1 cellular context compared by ENCODE assay signal in the genomic region with DNA sequence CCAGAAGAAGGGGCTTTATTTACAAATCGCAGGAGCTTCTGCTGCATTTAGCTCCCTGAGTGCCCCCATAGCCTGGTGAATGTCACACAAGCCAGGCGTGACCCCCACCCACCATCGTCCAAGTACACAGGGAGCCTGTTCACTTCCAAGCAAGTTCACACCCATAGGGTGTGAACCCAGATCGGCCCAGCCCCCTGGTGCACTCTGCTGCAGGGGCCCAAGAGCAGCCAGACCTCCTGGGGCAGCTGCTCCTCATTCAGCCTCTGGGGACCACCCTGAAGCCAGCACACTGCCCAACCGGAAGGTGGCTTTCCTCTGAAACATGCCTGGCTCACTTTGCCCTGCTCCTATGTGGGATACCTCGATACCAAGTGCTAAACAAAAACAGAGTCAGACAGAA.
A peak's percentile ranks its signal among the peaks of the same experiment; 100 is the strongest.
TF ChIP-seq lines count a peak whose summit lies in the region.

No MANE protein-coding gene starts in this region.

TF ChIP-seq in HepG2, 621 proteins besides CTCF, POLR2A, EP300 and RAD21:
- no peak for TF ChIP-seq ZNF326 (CRISPR knock-in tag; IDR thresholded peaks at IDR 0.05; ENCODE audit: borderline replicate concordance)
- TF ChIP-seq, protein P1, sequence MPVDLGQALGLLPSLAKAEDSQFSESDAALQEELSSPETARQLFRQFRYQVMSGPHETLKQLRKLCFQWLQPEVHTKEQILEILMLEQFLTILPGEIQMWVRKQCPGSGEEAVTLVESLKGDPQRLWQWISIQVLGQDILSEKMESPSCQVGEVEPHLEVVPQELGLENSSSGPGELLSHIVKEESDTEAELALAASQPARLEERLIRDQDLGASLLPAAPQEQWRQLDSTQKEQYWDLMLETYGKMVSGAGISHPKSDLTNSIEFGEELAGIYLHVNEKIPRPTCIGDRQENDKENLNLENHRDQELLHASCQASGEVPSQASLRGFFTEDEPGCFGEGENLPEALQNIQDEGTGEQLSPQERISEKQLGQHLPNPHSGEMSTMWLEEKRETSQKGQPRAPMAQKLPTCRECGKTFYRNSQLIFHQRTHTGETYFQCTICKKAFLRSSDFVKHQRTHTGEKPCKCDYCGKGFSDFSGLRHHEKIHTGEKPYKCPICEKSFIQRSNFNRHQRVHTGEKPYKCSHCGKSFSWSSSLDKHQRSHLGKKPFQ (CRISPR knock-in tag; IDR thresholded peaks at IDR 0.05; ENCODE audit: insufficient replicate concordance) = peak; percentile 26
TF ChIP-seq in HepG2: peak in this region for 1.
